ENCODE assay signal across 17 cellular contexts in genomic region chr4:127463883-127464282, GRCh38.
DNase-seq lines count a peak whose midpoint lies in the region; ATAC-seq, FAIRE-seq and TF ChIP-seq lines count a peak whose summit lies in the region.
"Had no signal": no experiment of that assay in that cellular context is flagged by ENCODE, and none has a peak within 500 bp of the region (broad histone marks: within the 10 kb centered on the region; RNA-seq: fewer than 3 reads in every experiment).

No MANE protein-coding gene starts in this region.

- H3K9ac ChIP-seq in H9 (ENCODE audit: extremely low read depth, insufficient read length, low read length) (no peak overlapping the region), H1 (replicated peaks in 1 of 4; ENCODE audit: extremely low read depth in 1 of 4, low read depth in 3 of 4, low read length in 3 of 4) (no peak overlapping the region)

- no peak overlapping the region for H4K5ac ChIP-seq in H9 (ENCODE audit: insufficient read length, low read depth, low read length)
- no peak overlapping the region for H4K5ac ChIP-seq in H1 (ENCODE audit: insufficient read length, low read depth, low read length)

- H3K9me3 Mint-ChIP-seq in H9 = peaks cover 2 to 8% of the 10 kb centered on the region in 2 experiments; a peak in 2 of 5 replicates
- peaks cover 11% of the 10 kb centered on the region for H3K9me3 Mint-ChIP-seq in nephron progenitor cell

- no peaks in the 10 kb centered on the region for H3K27me3 Mint-ChIP-seq in H9 (ENCODE audit: low read depth)
- H3K27me3 Mint-ChIP-seq in nephron progenitor cell (ENCODE audit: low read depth, poor library complexity) = no peaks in the 10 kb centered on the region
- H3K27me3 Mint-ChIP-seq: CD4-positive, alpha-beta T cell had no signal

- H3K23ac ChIP-seq in H9 (ENCODE audit: insufficient read length, low read depth, low read length) (no peak overlapping the region), H1 (ENCODE audit: insufficient read length) (no peak overlapping the region)

- H4K20me1 ChIP-seq in H9 (ENCODE audit: control insufficient read depth, insufficient read depth, insufficient read length) (no peaks in the 10 kb centered on the region), H1 (replicated peaks in 1 of 2; ENCODE audit: control insufficient read depth in 1 of 2, insufficient read depth in 2 of 2, low read length in 2 of 2) (no peaks in the 10 kb centered on the region)

- H3K56ac ChIP-seq in H9 (ENCODE audit: insufficient read length, low read depth, low read length) (no peak overlapping the region), H1 (replicated peaks; ENCODE audit: insufficient read length, low read depth, low read length) (no peak overlapping the region)

- FAIRE-seq in H1 (lab: Jason Lieb, UNC) = no peak
- FAIRE-seq: A204.1, D721Med, GM12892, H54 had no signal

- H3T11ph ChIP-seq in H9 (ENCODE audit: low read length) = no peak overlapping the region

- H2AK5ac ChIP-seq in H9 (ENCODE audit: insufficient read length, low read length) (no peak overlapping the region), H1 (ENCODE audit: low read depth, low read length) (no peak overlapping the region)

- H2AFZ ChIP-seq in H9 (ENCODE audit: low read length) = no peak overlapping the region
- no peak overlapping the region for H2AFZ ChIP-seq in H1 (ENCODE audit: low read length)

- no peak overlapping the region for H3K27ac ChIP-seq in H9 (ENCODE audit: insufficient read length, low read depth, low read length)
- no peak overlapping the region for H3K27ac ChIP-seq in H1 (ENCODE audit: low read depth, low read length)
- H3K27ac ChIP-seq in brain microvascular endothelial cell = no peak overlapping the region
- H3K27ac ChIP-seq: C4-2B had no signal

- H2BK12ac ChIP-seq in H9 (ENCODE audit: insufficient read length, low read depth, low read length) (no peak overlapping the region), H1 (ENCODE audit: low read depth, low read length) (no peak overlapping the region)

- no peak for TF ChIP-seq POLR2A in H1 (IDR thresholded peaks at IDR 0.05; ENCODE audit: control extremely low read depth in 1 of 2, low read depth in 2 of 2, low read length in 2 of 2)

- H2BK15ac ChIP-seq in H9 (ENCODE audit: low read depth, low read length) = no peak overlapping the region
- no peak overlapping the region for H2BK15ac ChIP-seq in H1 (ENCODE audit: low read length)

- no peak overlapping the region for H2BK5ac ChIP-seq in H9 (ENCODE audit: insufficient read length, low read length)
- H2BK5ac ChIP-seq in H1 (ENCODE audit: low read depth, low read length) = no peak overlapping the region

- in situ Hi-C loops in GM13976 (cut with MboI; ENCODE audit: low sequenced_read_pairs, unreplicated experiment) (no loop called here), brain microvascular endothelial cell (cut with HindIII; ENCODE audit: low pct_ligation_motif_present, low sequenced_read_pairs) (no loop called here)

- no peak for TF ChIP-seq RAD21 in H1 (IDR thresholded peaks at IDR 0.05 in 1 of 2, conservative IDR thresholded peaks at IDR 0.05 in 1 of 2; ENCODE audit: low read depth in 2 of 2, low read length in 2 of 2)

- H3K27me3 ChIP-seq in H9 (ENCODE audit: insufficient read depth, low read length) (no peaks in the 10 kb centered on the region), H1 (replicated peaks in 1 of 4; ENCODE audit: control insufficient read depth in 3 of 4, extremely low read depth in 1 of 4, insufficient read depth in 3 of 4, low read length in 3 of 4) (no peaks in the 10 kb centered on the region), brain microvascular endothelial cell (replicated peaks) (no peaks in the 10 kb centered on the region)

- H4K91ac ChIP-seq in H9 (ENCODE audit: insufficient read length, low read depth, low read length) = no peak overlapping the region
- H4K91ac ChIP-seq in H1 (replicated peaks; ENCODE audit: insufficient read length, low read length) = no peak overlapping the region

- no peaks in the 10 kb centered on the region for H3K79me2 ChIP-seq in H9 (ENCODE audit: insufficient read depth, low read length)
- no peaks in the 10 kb centered on the region for H3K79me2 ChIP-seq in H1 (ENCODE audit: control insufficient read depth in 1 of 2, insufficient read depth in 2 of 2, low read length in 2 of 2)

- ATAC-seq in GM21529 (IDR thresholded peaks at IDR 0.05; ENCODE audit: unreplicated experiment) = no peak
- ATAC-seq: HCT116 had no signal

- H3K36me3 ChIP-seq in H1 (ENCODE audit: control insufficient read depth in 2 of 4, insufficient read depth in 4 of 4, low read length in 3 of 4) (no peaks in the 10 kb centered on the region), brain microvascular endothelial cell (replicated peaks) (no peaks in the 10 kb centered on the region)

- H3K79me1 ChIP-seq in H9 (ENCODE audit: insufficient read depth, low read depth, low read length, poor library complexity, severe bottlenecking) (no peaks in the 10 kb centered on the region), H1 (ENCODE audit: low read depth, low read length) (no peaks in the 10 kb centered on the region)

- H3K4me3 Mint-ChIP-seq in H9 (no peak overlapping the region), nephron progenitor cell (no peak overlapping the region)
- H3K4me3 Mint-ChIP-seq: CD4-positive, alpha-beta T cell had no signal

- H3K18ac ChIP-seq in H9 (ENCODE audit: insufficient read length, low read depth, low read length) (no peak overlapping the region), H1 (ENCODE audit: extremely low read depth, low read length) (no peak overlapping the region)

- H3K27ac Mint-ChIP-seq in H9 = peak overlapping the region in 2 of 3 experiments; percentile 32 to 73; a peak in 2 of 7 replicates
- no peak overlapping the region for H3K27ac Mint-ChIP-seq in nephron progenitor cell
- H3K27ac Mint-ChIP-seq: CD4-positive, alpha-beta T cell had no signal

- H3K4me2 ChIP-seq in H9 (ENCODE audit: insufficient read depth, insufficient read length, low read length) = no peak overlapping the region
- no peak overlapping the region for H3K4me2 ChIP-seq in H1 (ENCODE audit: insufficient read depth in 1 of 2, low read depth in 2 of 2, low read length in 2 of 2)

- no CpG with 5 or more reads among the region's 6 CpGs for WGBS in H9 (ENCODE audit: extremely low coverage, insufficient read length, low lambda C conversion rate)
- WGBS in H1 (ENCODE audit: extremely low coverage in 1 of 2, insufficient coverage in 1 of 2, insufficient read length in 1 of 2, insufficient replicate concordance in 2 of 2, low coverage in 1 of 2, low lambda C conversion rate in 2 of 2, missing lambda C conversion rate in 1 of 2), 2 experiments = 80% methylated on average over 5 of the region's 6 CpGs; no CpG with 5 or more reads in 1 of the 2 experiments

- H4K8ac ChIP-seq in H9 (replicated peaks; ENCODE audit: insufficient read length, low read depth, low read length) = no peak overlapping the region
- peak overlapping the region; percentile 68 for H4K8ac ChIP-seq in H1 (ENCODE audit: extremely low read depth, insufficient read depth, low read length)

- TF ChIP-seq EP300 in H1 (IDR thresholded peaks at IDR 0.05; ENCODE audit: borderline replicate concordance in 1 of 2, low read depth in 2 of 2, low read length in 2 of 2) = no peak

- H3K4me1 Mint-ChIP-seq in H9 = peaks cover 9% of the 10 kb centered on the region in 2 experiments
- H3K4me1 Mint-ChIP-seq in nephron progenitor cell = peaks cover 10% of the 10 kb centered on the region

- CTCF ChIA-PET in H1 (lab: Charles Lee; ENCODE audit: partially characterized antibody) = interaction anchor here (0.7 to 1.1 kb wide), 2 partner anchors 9 to 69 kb away, joined by 3 read pairs; no protein-coding TSS in a partner anchor

- TF ChIP-seq CTCF in H9 (conservative IDR thresholded peaks at IDR 0.05) (no peak), H1 (IDR thresholded peaks at IDR 0.05; ENCODE audit: control extremely low read depth in 1 of 3, insufficient read depth in 1 of 3, low read depth in 1 of 3, low read length in 3 of 3) (no peak), nephron progenitor cell (IDR thresholded peaks at IDR 0.05) (no peak), GM13976 (IDR thresholded peaks at IDR 0.05; ENCODE audit: borderline replicate concordance, control extremely low read depth, extremely low read depth, insufficient read depth, missing control alignments) (no peak), brain microvascular endothelial cell (IDR thresholded peaks at IDR 0.05; ENCODE audit: low read depth, low read length, missing control alignments) (no peak)

- peak; percentile 29 for DNase-seq in H9
- DNase-seq in H1 (ENCODE audit: low read depth in 1 of 2, low spot score in 2 of 2) = no peak
- DNase-seq in nephron progenitor cell = peak; percentile 10
- DNase-seq in GM13976 (ENCODE audit: low spot score) = no peak
- no peak for DNase-seq in brain microvascular endothelial cell
- DNase-seq: ACHN; Caco-2; CD4-positive, alpha-beta T cell; GDM1; KG1 had no signal

- POLR2A ChIA-PET in H1 (lab: Charles Lee; ENCODE audit: partially characterized antibody) = no interaction called here

- H3K9me3 ChIP-seq in H9 (ENCODE audit: control insufficient read depth, low read depth, low read length) (no peaks in the 10 kb centered on the region), H1 (ENCODE audit: insufficient read depth in 2 of 2, low read depth in 1 of 2, low read length in 1 of 2) (no peaks in the 10 kb centered on the region)
- H3K9me3 ChIP-seq: Caco-2 had no signal

- H3K23me2 ChIP-seq in H9 (ENCODE audit: insufficient read length, low read depth, low read length, poor library complexity, severe bottlenecking) (no peaks in the 10 kb centered on the region), H1 (ENCODE audit: low read depth, low read length) (no peaks in the 10 kb centered on the region)

- H3K4me3 ChIP-seq in H1 (ENCODE audit: extremely low read depth in 1 of 4, insufficient read depth in 2 of 4, low read depth in 3 of 4, low read length in 4 of 4) = no peak overlapping the region
- H3K4me3 ChIP-seq in brain microvascular endothelial cell (ENCODE audit: low read depth, low read length) = no peak overlapping the region

- H2BK20ac ChIP-seq in H9 (ENCODE audit: low read depth, low read length, poor library complexity, severe bottlenecking) (no peak overlapping the region), H1 (ENCODE audit: low read length) (no peak overlapping the region)

- H3K4ac ChIP-seq in H9 (ENCODE audit: low read depth, low read length) (no peak overlapping the region), H1 (replicated peaks; ENCODE audit: insufficient read length, low read depth, low read length) (no peak overlapping the region)

- no peak overlapping the region for H2BK120ac ChIP-seq in H9 (ENCODE audit: low read depth, low read length, poor library complexity, severe bottlenecking)
- no peak overlapping the region for H2BK120ac ChIP-seq in H1 (replicated peaks; ENCODE audit: low read depth, low read length)

- H3K14ac ChIP-seq in H9 (ENCODE audit: insufficient read depth, low read length) (no peak overlapping the region), H1 (ENCODE audit: insufficient read length) (no peak overlapping the region)

- H3K4me1 ChIP-seq in H9 (ENCODE audit: insufficient read depth, low read length) (no peaks in the 10 kb centered on the region), H1 (replicated peaks in 1 of 4; ENCODE audit: control insufficient read depth in 3 of 4, insufficient read depth in 4 of 4, low read length in 3 of 4) (no peaks in the 10 kb centered on the region)
- H3K4me1 ChIP-seq: Caco-2 had no signal

- H3K36me3 Mint-ChIP-seq in H9 (ENCODE audit: insufficient read depth in 1 of 3, low read depth in 3 of 3) (peaks cover 0 to 2% (median 0%) of the 10 kb centered on the region in 3 experiments; a peak in 3 of 7 replicates), nephron progenitor cell (ENCODE audit: low read depth) (no peaks in the 10 kb centered on the region)

Comparison
In these comparisons a context has a peak if more than half of its experiments do, and no peak if none do; other contexts are left out.
1. DNase-seq: peak in H9 (single experiment) and nephron progenitor cell (single experiment); none in H1 (0 of 2), GM13976 (single experiment) and brain microvascular endothelial cell (single experiment).